In the genomic region with DNA sequence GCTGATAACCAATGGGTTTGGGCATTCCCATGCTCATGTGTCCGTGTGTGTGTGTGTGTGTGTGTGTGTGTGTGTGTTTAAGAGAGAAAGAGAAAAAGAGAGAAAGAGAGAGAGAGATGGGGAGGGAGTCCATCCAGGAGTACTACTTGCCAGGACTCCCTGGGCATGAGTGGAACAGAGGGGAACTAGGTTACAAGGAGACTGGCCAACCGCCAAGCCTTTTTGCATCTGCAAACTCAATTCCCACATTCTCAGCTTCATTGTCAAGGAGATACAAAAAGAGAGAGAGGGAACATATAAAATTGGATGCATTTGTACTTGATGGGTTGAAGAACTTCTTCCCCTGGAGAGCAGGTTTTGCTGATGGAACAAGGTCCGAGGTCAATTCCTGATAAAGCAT, we compare ENCODE assay signal across 24 cellular contexts.
DNase-seq lines count a peak whose midpoint lies in the region; ATAC-seq lines count a peak whose summit lies in the region.
"Had no signal": no experiment of that assay in that cellular context is flagged by ENCODE, and none has a peak within 500 bp of the region (broad histone marks: within the 10 kb centered on the region; RNA-seq: fewer than 3 reads in every experiment).

No MANE protein-coding gene starts in this region.

- H3K36me3 Mint-ChIP-seq in stimulated activated effector memory CD8-positive, alpha-beta T cell treated with anti-CD3 and anti-CD28 coated beads, Interleukin-12 subunit alpha, Interleukin-12 subunit beta, amount 100 ng/mL, for 72 hours = no peaks in the 10 kb centered on the region
- H3K36me3 Mint-ChIP-seq: CD8-positive, alpha-beta T cell had no signal

- no peaks in the 10 kb centered on the region for H3K36me3 ChIP-seq in H7 (replicated peaks; ENCODE audit: control insufficient read depth, insufficient read depth, low read length)
- H3K36me3 ChIP-seq in aorta (ENCODE audit: control insufficient read depth in 1 of 2, insufficient read depth in 2 of 2, low read length in 1 of 2) = no peaks in the 10 kb centered on the region
- H3K36me3 ChIP-seq: MG63 had no signal

- H3K27ac ChIP-seq in aorta (ENCODE audit: low read depth in 1 of 2, low read length in 2 of 2) = no peak overlapping the region
- H3K27ac ChIP-seq: 22Rv1 had no signal

- no peaks in the 10 kb centered on the region for H3K4me1 ChIP-seq in aorta (ENCODE audit: control insufficient read depth in 1 of 2, insufficient read depth in 2 of 2, low read length in 2 of 2)

- H3K4me3 ChIP-seq in H7 (ENCODE audit: insufficient read depth, low read depth, low read length) (no peak overlapping the region), aorta (ENCODE audit: low read length in 2 of 2) (no peak overlapping the region)
- H3K4me3 ChIP-seq: K562, MG63 had no signal

- DNase-seq in NCI-H1105 treated with DMSO at 0.1 percent for 48 hours (lab: John Stamatoyannopoulos, UW) (peak; percentile 26), NCI-H1105 (lab: John Stamatoyannopoulos, UW) (no peak), NCI-H446 treated with DMSO at 0.1 percent for 48 hours (lab: John Stamatoyannopoulos, UW) (peak; percentile 35), hypothalamus (lab: John Stamatoyannopoulos, UW) (peak in 26 of 51 donors; percentile 3 to 61 (median 30)), H7 (no peak), aorta (no peak)
- DNase-seq in stimulated activated effector memory CD8-positive, alpha-beta T cell treated with anti-CD3 and anti-CD28 coated beads, Interleukin-12 subunit alpha, Interleukin-12 subunit beta, amount 100 ng/mL, for 72 hours (ENCODE audit: low spot score in 2 of 2) = no peak
- DNase-seq: ACHN; CD8-positive, alpha-beta T cell; DMS153; EL; MG63; NCI-H1048; NCI-H1436 treated with DMSO at 0.1 percent for 48 hours; NCI-H2029; NCI-H2171; NCI-H345; NCI-H526; PC-3; RPMI8226; SHP77 had no signal

- H3K27me3 ChIP-seq in H7 (ENCODE audit: control insufficient read depth, insufficient read depth, low read length) (no peaks in the 10 kb centered on the region), aorta (ENCODE audit: control insufficient read depth in 1 of 2, insufficient read depth in 2 of 2, low read length in 1 of 2) (no peaks in the 10 kb centered on the region)
- H3K27me3 ChIP-seq: MG63 had no signal

- H3K9me3 ChIP-seq in aorta (ENCODE audit: control insufficient read depth, low read length) = no peaks in the 10 kb centered on the region
- H3K9me3 ChIP-seq: MG63 had no signal

- no peaks in the 10 kb centered on the region for H3K9me3 Mint-ChIP-seq in stimulated activated effector memory CD8-positive, alpha-beta T cell treated with anti-CD3 and anti-CD28 coated beads, Interleukin-12 subunit alpha, Interleukin-12 subunit beta, amount 100 ng/mL, for 72 hours
- H3K9me3 Mint-ChIP-seq: CD8-positive, alpha-beta T cell had no signal

- no peak for ATAC-seq in stimulated activated effector memory CD8-positive, alpha-beta T cell treated with anti-CD3 and anti-CD28 coated beads, Interleukin-12 subunit alpha, Interleukin-12 subunit beta, amount 100 ng/mL, for 72 hours
- no peak for ATAC-seq in HG02884 (IDR thresholded peaks at IDR 0.05; ENCODE audit: unreplicated experiment)
- no peak for ATAC-seq in aorta (ENCODE audit: low FRiP score)
- ATAC-seq: CD8-positive, alpha-beta T cell; K562; PC-3 had no signal

- peak overlapping the region; percentile 46 for H3K27ac Mint-ChIP-seq in stimulated activated effector memory CD8-positive, alpha-beta T cell treated with anti-CD3 and anti-CD28 coated beads, Interleukin-12 subunit alpha, Interleukin-12 subunit beta, amount 100 ng/mL, for 72 hours
- H3K27ac Mint-ChIP-seq: CD8-positive, alpha-beta T cell had no signal

- intact Hi-C loops in aorta (cut with DNase I) = no loop called here

- no peaks in the 10 kb centered on the region for H3K4me1 Mint-ChIP-seq in stimulated activated effector memory CD8-positive, alpha-beta T cell treated with anti-CD3 and anti-CD28 coated beads, Interleukin-12 subunit alpha, Interleukin-12 subunit beta, amount 100 ng/mL, for 72 hours

- 16 to 25% methylated on average over 3 of the region's 3 CpGs for WGBS in aorta, 2 donors

- H3K4me3 Mint-ChIP-seq in stimulated activated effector memory CD8-positive, alpha-beta T cell treated with anti-CD3 and anti-CD28 coated beads, Interleukin-12 subunit alpha, Interleukin-12 subunit beta, amount 100 ng/mL, for 72 hours = no peak overlapping the region
- H3K4me3 Mint-ChIP-seq: CD8-positive, alpha-beta T cell had no signal

Comparison
In these comparisons a context has a peak if more than half of its experiments do, and no peak if none do; other contexts are left out.
1. DNase-seq: peak in NCI-H1105 treated with DMSO at 0.1 percent for 48 hours (single experiment), NCI-H446 treated with DMSO at 0.1 percent for 48 hours (single experiment) and hypothalamus (26 of 51); none in NCI-H1105 (single experiment), stimulated activated effector memory CD8-positive, alpha-beta T cell treated with anti-CD3 and anti-CD28 coated beads, Interleukin-12 subunit alpha, Interleukin-12 subunit beta, amount 100 ng/mL, for 72 hours (0 of 2), H7 (single experiment) and aorta (0 of 2).